In the genomic region with DNA sequence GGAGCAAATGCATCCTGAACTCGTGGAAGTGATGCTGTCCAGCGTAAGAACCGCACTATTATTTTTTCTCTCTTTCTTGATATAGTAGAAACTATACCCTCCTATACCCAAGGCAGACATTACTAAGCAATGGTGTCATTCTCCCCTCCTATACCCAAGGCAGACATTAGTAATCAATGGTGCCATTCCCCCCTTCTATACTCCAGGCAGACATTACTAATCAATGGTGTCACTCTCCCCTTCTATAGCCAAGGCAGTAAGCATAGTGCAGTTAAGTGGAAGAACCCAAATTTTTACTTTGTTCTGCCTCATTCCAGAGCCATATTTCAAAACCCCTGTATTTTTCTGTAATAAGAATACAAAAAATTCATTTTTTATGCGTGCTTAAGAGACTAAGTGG, we compare ENCODE assay signal across 33 cellular contexts.
"Had no signal": no experiment of that assay in that cellular context is flagged by ENCODE, and none has a peak within 500 bp of the region (broad histone marks: within the 10 kb centered on the region; RNA-seq: fewer than 3 reads in every experiment).

No MANE protein-coding gene starts in this region.

- H3K27ac ChIP-seq: adrenal gland, body of pancreas, brain microvascular endothelial cell, breast epithelium, VCaP had no signal

- H3K4me1 ChIP-seq: adrenal gland, body of pancreas, breast epithelium had no signal

- H3K36me3 ChIP-seq: adrenal gland, brain microvascular endothelial cell, breast epithelium had no signal

- ATAC-seq: activated CD8-positive, alpha-beta T cell treated with anti-CD3 and anti-CD28 coated beads for 36 hours; activated naive CD4-positive, alpha-beta T cell treated with anti-CD3 and anti-CD28 coated beads, Interleukin-2, amount 50 U/mL, for 72 hours; activated T-cell treated with anti-CD3 and anti-CD28 coated beads, Interleukin-2, amount 50 U/mL, for 4 hours; activated T-cell treated with anti-CD3 and anti-CD28 coated beads, Interleukin-2, amount 50 U/mL, for 72 hours; activated T-helper 17 cell treated with anti-CD3 and anti-CD28 coated beads, Interleukin-2, amount 50 U/mL, for 72 hours; body of pancreas had no signal

- H3K27me3 ChIP-seq: adrenal gland, body of pancreas, brain microvascular endothelial cell, breast epithelium had no signal

- FAIRE-seq: astrocyte, TTC549 had no signal

- H3K4me3 ChIP-seq: adrenal gland, body of pancreas, breast epithelium had no signal

- H3K9me3 ChIP-seq: adrenal gland, body of pancreas had no signal

- DNase-seq: activated B cell treated with CpG ODN at 0.5 μM for 24 hours; activated CD4-positive, alpha-beta memory T cell treated with anti-CD3 and anti-CD28 coated beads for 36 hours; activated CD4-positive, alpha-beta T cell treated with anti-CD3 and anti-CD28 coated beads for 4 hours; activated CD4-positive, alpha-beta T cell treated with anti-CD3 and anti-CD28 coated beads, Interleukin-2, amount 10 ng/mL, durations not matched to agents 24 days and 14 days; activated CD4-positive, alpha-beta T cell treated with anti-CD3 and anti-CD28 coated beads, Interleukin-2, amount 50 U/mL, for 1 hour; activated CD4-positive, alpha-beta T cell treated with anti-CD3 and anti-CD28 coated beads, Interleukin-2, amount 50 U/mL, for 4 hours; activated CD4-positive, CD25-positive, alpha-beta regulatory T cell treated with anti-CD3 and anti-CD28 coated beads, Interleukin-2, amount 50 U/mL, for 72 hours; activated CD8-positive, alpha-beta memory T cell treated with anti-CD3 and anti-CD28 coated beads, Interleukin-2, amount 50 U/mL, for 4 hours; activated CD8-positive, alpha-beta T cell treated with anti-CD3 and anti-CD28 coated beads for 36 hours; activated effector memory CD4-positive, alpha-beta T cell treated with anti-CD3 and anti-CD28 coated beads, Interleukin-2, amount 50 U/mL, for 16 hours; activated gamma-delta T cell treated with Interleukin-2 at 50 U/mL for 16 hours; activated naive CD4-positive, alpha-beta T cell; activated naive CD4-positive, alpha-beta T cell treated with anti-CD3 and anti-CD28 coated beads for 36 hours; activated naive CD4-positive, alpha-beta T cell treated with anti-CD3 and anti-CD28 coated beads, Interleukin-2, amount 50 U/mL, for 16 hours; activated naive CD8-positive, alpha-beta T cell treated with anti-CD3 and anti-CD28 coated beads for 36 hours; activated T-cell treated with anti-CD3 and anti-CD28 coated beads for 4 hours; activated T-cell treated with anti-CD3 and anti-CD28 coated beads, Interleukin-2, amount 50 U/mL, for 1 hour; activated T-cell treated with anti-CD3 and anti-CD28 coated beads, Interleukin-2, amount 50 U/mL, for 4 hours; activated T-cell treated with anti-CD3 and anti-CD28 coated beads, Interleukin-2, amount 50 U/mL, for 72 hours; adrenal gland; amniotic stem cell; aorta; body of pancreas; brain microvascular endothelial cell; central memory CD4-positive, alpha-beta T cell; T-helper 2 cell; T-helper 9 cell had no signal
